In genomic region chr2:75465317-75465998, GRCh38 we compare ENCODE assay signal across 10 cellular contexts.
DNase-seq lines count a peak whose midpoint lies in the region; ATAC-seq and TF ChIP-seq lines count a peak whose summit lies in the region.
"Had no signal": no experiment of that assay in that cellular context is flagged by ENCODE, and none has a peak within 500 bp of the region (broad histone marks: within the 10 kb centered on the region; RNA-seq: fewer than 3 reads in every experiment).

No MANE protein-coding gene starts in this region.

- no peaks in the 10 kb centered on the region for H3K4me1 Mint-ChIP-seq in stimulated activated naive CD8-positive, alpha-beta T cell treated with anti-CD3 and anti-CD28 coated beads, Interleukin-15, amount 100 ng/mL, for 72 hours

- intact Hi-C loops in sciatic nerve (cut with DNase I): no loop called here

- ATAC-seq in sciatic nerve: peak; percentile 88
- ATAC-seq in HG02610 (IDR thresholded peaks at IDR 0.05; ENCODE audit: unreplicated experiment): no peak
- no peak for ATAC-seq in stimulated activated naive CD8-positive, alpha-beta T cell treated with anti-CD3 and anti-CD28 coated beads, Interleukin-15, amount 100 ng/mL, for 72 hours

- no peak overlapping the region for H3K4me3 ChIP-seq in epithelial cell of proximal tubule (ENCODE audit: low read depth, low read length)
- H3K4me3 ChIP-seq: BLaER1 had no signal

- peak; percentile 73 for TF ChIP-seq CTCF in epithelial cell of proximal tubule (conservative IDR thresholded peaks at IDR 0.05; ENCODE audit: low read depth, low read length)

- H3K27me3 Mint-ChIP-seq in stimulated activated naive CD8-positive, alpha-beta T cell treated with anti-CD3 and anti-CD28 coated beads, Interleukin-15, amount 100 ng/mL, for 72 hours: peaks cover 50% of the 10 kb centered on the region

- H3K27ac Mint-ChIP-seq in stimulated activated naive CD8-positive, alpha-beta T cell treated with anti-CD3 and anti-CD28 coated beads, Interleukin-15, amount 100 ng/mL, for 72 hours: no peak overlapping the region
- H3K27ac Mint-ChIP-seq: activated CD4-positive, alpha-beta memory T cell treated with anti-CD3 and anti-CD28 coated beads for 36 hours had no signal

- peak; percentile 4 to 29 for DNase-seq in NCI-H446 (lab: John Stamatoyannopoulos, UW)
- no peak for DNase-seq in NCI-H446 treated with DMSO at 0.1 percent for 48 hours (lab: John Stamatoyannopoulos, UW)
- DNase-seq in NCI-H774 (lab: John Stamatoyannopoulos, UW): peak; percentile 58
- no peak for DNase-seq in epithelial cell of proximal tubule (ENCODE audit: low read depth)
- DNase-seq in sciatic nerve (ENCODE audit: low spot score): no peak
- no peak for DNase-seq in OCI-M2 (lab: John Stamatoyannopoulos, UW; ENCODE audit: unreplicated experiment)
- no peak for DNase-seq in stimulated activated naive CD8-positive, alpha-beta T cell treated with anti-CD3 and anti-CD28 coated beads, Interleukin-15, amount 100 ng/mL, for 72 hours
- DNase-seq: activated CD4-positive, alpha-beta memory T cell treated with anti-CD3 and anti-CD28 coated beads for 36 hours had no signal

- H3K9me3 Mint-ChIP-seq in stimulated activated naive CD8-positive, alpha-beta T cell treated with anti-CD3 and anti-CD28 coated beads, Interleukin-15, amount 100 ng/mL, for 72 hours: no peaks in the 10 kb centered on the region
- H3K9me3 Mint-ChIP-seq: activated CD4-positive, alpha-beta memory T cell treated with anti-CD3 and anti-CD28 coated beads for 36 hours had no signal

- no peak overlapping the region for H3K4me3 Mint-ChIP-seq in stimulated activated naive CD8-positive, alpha-beta T cell treated with anti-CD3 and anti-CD28 coated beads, Interleukin-15, amount 100 ng/mL, for 72 hours
- H3K4me3 Mint-ChIP-seq: activated CD4-positive, alpha-beta memory T cell treated with anti-CD3 and anti-CD28 coated beads for 36 hours had no signal

Comparison
In these comparisons a context has a peak if more than half of its experiments do, and no peak if none do; other contexts are left out.
1. DNase-seq: peak in NCI-H446 (2 of 2) and NCI-H774 (single experiment); none in NCI-H446 treated with DMSO at 0.1 percent for 48 hours (single experiment), epithelial cell of proximal tubule (single experiment), sciatic nerve (single experiment), OCI-M2 (single experiment) and stimulated activated naive CD8-positive, alpha-beta T cell treated with anti-CD3 and anti-CD28 coated beads, Interleukin-15, amount 100 ng/mL, for 72 hours (0 of 2).